8 cellular contexts compared by ENCODE assay signal in genomic region chr2:64525323-64525625, GRCh38. TPM values are rescaled to one million over a fixed set of nuclear protein-coding genes. Genes with fewer than 3 reads are reported as not detected.
A peak's percentile ranks its signal among the peaks of the same experiment; 100 is the strongest.
DNase-seq lines count a peak whose midpoint lies in the region; ATAC-seq and TF ChIP-seq lines count a peak whose summit lies in the region.

No MANE protein-coding gene starts in this region.

- H3K9me3 Mint-ChIP-seq in CD8-positive, alpha-beta memory T cell: no peaks in the 10 kb centered on the region
- H3K9me3 Mint-ChIP-seq in T-cell (no peaks in the 10 kb centered on the region), nephron progenitor cell (no peaks in the 10 kb centered on the region)

- peak in 1 of 5 donors; percentile 18 for DNase-seq in CD8-positive, alpha-beta memory T cell
- DNase-seq in T-cell (peak in 3 of 34 experiments; percentile 2 to 16 (median 7)), nephron progenitor cell (no peak), middle frontal gyrus (ENCODE audit: extremely low spot score, low spot score) (no peak), NCI-H524 (lab: John Stamatoyannopoulos, UW) (no peak), DMS79 treated with DMSO at 0.1 percent for 48 hours (lab: John Stamatoyannopoulos, UW) (no peak)

- no peaks in the 10 kb centered on the region for H3K9me3 ChIP-seq in CD8-positive, alpha-beta memory T cell (ENCODE audit: low read length)
- H3K9me3 ChIP-seq in HEK293 (ENCODE audit: control insufficient read depth, insufficient read depth, low read depth, low read length) (no peaks in the 10 kb centered on the region), ectodermal cell (ENCODE audit: control insufficient read depth, low read length) (no peaks in the 10 kb centered on the region)

- WGBS in ectodermal cell, 2 experiments: 11 to 14% methylated on average over 2 to 4 of the region's 4 CpGs

- POLR2A ChIA-PET in CD8-positive, alpha-beta memory T cell (lab: Charles Lee): interaction anchor here (1.9 kb wide), 1 partner anchor 128 kb away, joined by 11 read pairs; the partner anchor contains the start of gene SERTAD2
- POLR2A ChIA-PET in HEK293 (lab: Yijun Ruan, JAX): interaction anchor here (0.8 to 2.4 kb wide), 3 partner anchors 119 to 226 kb away, joined by 3 to 8 read pairs (median 5); no protein-coding TSS in a partner anchor
- POLR2A ChIA-PET in T-cell (lab: Charles Lee): interaction anchor here in 1 of 2 donors (0.6 to 1.0 kb wide), 3 partner anchors 12 to 71 kb away, joined by 3 to 10 read pairs (median 4); partner anchors contain the start of gene LGALSL

- peaks cover 48 to 56% (median 55%) of the 10 kb centered on the region in 3 donors for H3K4me1 Mint-ChIP-seq in CD8-positive, alpha-beta memory T cell
- peaks cover 49 to 55% (median 51%) of the 10 kb centered on the region in 3 donors for H3K4me1 Mint-ChIP-seq in T-cell
- H3K4me1 Mint-ChIP-seq in nephron progenitor cell: peaks cover 23% of the 10 kb centered on the region

- no peak for ATAC-seq in T-cell (replicated peaks in 1 of 4)

- CTCF ChIA-PET in CD8-positive, alpha-beta memory T cell (lab: Charles Lee): interaction anchor here (0.7 to 3.9 kb wide), 5 partner anchors 34 to 539 kb away, joined by 3 to 45 read pairs (median 5); partner anchors contain the start of gene SERTAD2
- CTCF ChIA-PET in HEK293 (lab: Yijun Ruan, JAX): interaction anchor here (0.5 to 2.2 kb wide), 2 partner anchors 37 to 131 kb away, joined by 3 to 8 read pairs; no protein-coding TSS in a partner anchor
- CTCF ChIA-PET in T-cell (lab: Charles Lee): interaction anchor here in 1 of 2 donors (0.8 to 2.4 kb wide), 4 partner anchors 9 to 128 kb away, joined by 4 to 8 read pairs (median 4); partner anchors contain the start of gene SERTAD2

- no peaks in the 10 kb centered on the region for H3K27me3 ChIP-seq in CD8-positive, alpha-beta memory T cell (ENCODE audit: insufficient read depth, low read length, poor library complexity, severe bottlenecking)
- H3K27me3 ChIP-seq in ectodermal cell (ENCODE audit: control insufficient read depth, insufficient read depth, low read length, poor library complexity, severe bottlenecking): peaks cover 6% of the 10 kb centered on the region

- peaks cover 33% of the 10 kb centered on the region for H3K4me1 ChIP-seq in CD8-positive, alpha-beta memory T cell (ENCODE audit: insufficient read depth, low read length)
- no peaks in the 10 kb centered on the region; the same call in 1 of the 2 replicates for H3K4me1 ChIP-seq in HEK293 (ENCODE audit: control insufficient read depth, insufficient read depth, low read length)
- H3K4me1 ChIP-seq in ectodermal cell (ENCODE audit: control insufficient read depth, insufficient read depth, low read length): no peaks in the 10 kb centered on the region

- H3K4me3 Mint-ChIP-seq in CD8-positive, alpha-beta memory T cell: peak overlapping the region; percentile 89 to 100 (median 98)
- peak overlapping the region; percentile 99 to 100 (median 99) for H3K4me3 Mint-ChIP-seq in T-cell
- H3K4me3 Mint-ChIP-seq in nephron progenitor cell: peak overlapping the region; percentile 99

- peak overlapping the region; percentile 84 to 99 (median 98) for H3K27ac Mint-ChIP-seq in CD8-positive, alpha-beta memory T cell
- H3K27ac Mint-ChIP-seq in T-cell (peak overlapping the region; percentile 97), nephron progenitor cell (peak overlapping the region; percentile 95)

- H3K27me3 Mint-ChIP-seq in CD8-positive, alpha-beta memory T cell: peaks cover 3% of the 10 kb centered on the region in 2 donors
- no peaks in the 10 kb centered on the region for H3K27me3 Mint-ChIP-seq in T-cell
- H3K27me3 Mint-ChIP-seq in nephron progenitor cell (ENCODE audit: low read depth, poor library complexity): peaks cover 12% of the 10 kb centered on the region

- no peaks in the 10 kb centered on the region for H3K36me3 ChIP-seq in CD8-positive, alpha-beta memory T cell (ENCODE audit: insufficient read depth, low read length)
- H3K36me3 ChIP-seq in HEK293 (ENCODE audit: control insufficient read depth in 2 of 2, insufficient read depth in 1 of 2, low read length in 2 of 2) (no peaks in the 10 kb centered on the region; a peak in 1 of 3 replicates), ectodermal cell (ENCODE audit: control insufficient read depth, insufficient read depth, low read length) (no peaks in the 10 kb centered on the region)

- peak overlapping the region; percentile 67 for H3K4me3 ChIP-seq in CD8-positive, alpha-beta memory T cell (ENCODE audit: low read length)
- H3K4me3 ChIP-seq in HEK293 (ENCODE audit: low read depth, low read length) (peak overlapping the region; percentile 99), ectodermal cell (ENCODE audit: insufficient read depth, low read depth, low read length) (peak overlapping the region; percentile 89)

- peak overlapping the region; percentile 77 for H3K27ac ChIP-seq in CD8-positive, alpha-beta memory T cell (ENCODE audit: low read depth, low read length)
- H3K27ac ChIP-seq in HEK293 (ENCODE audit: extremely low read depth, low read depth, low read length): peak overlapping the region; percentile 80
- no peak overlapping the region for H3K27ac ChIP-seq in ectodermal cell (ENCODE audit: insufficient read depth, low read depth, low read length, poor library complexity, severe bottlenecking)

- peaks cover 0 to 22% (median 0%) of the 10 kb centered on the region in 3 donors for H3K36me3 Mint-ChIP-seq in CD8-positive, alpha-beta memory T cell
- H3K36me3 Mint-ChIP-seq in T-cell: no peaks in the 10 kb centered on the region
- no peaks in the 10 kb centered on the region for H3K36me3 Mint-ChIP-seq in nephron progenitor cell (ENCODE audit: low read depth)

- TF ChIP-seq CTCF in HEK293 (tag by site-specific recombination; IDR thresholded peaks at IDR 0.05) (no peak), nephron progenitor cell (IDR thresholded peaks at IDR 0.05) (no peak)

TF ChIP-seq in HEK293, 187 proteins besides CTCF, POLR2A, EP300 and RAD21:
- no peak for TF ChIP-seq PATZ1 (tag by site-specific recombination; IDR thresholded peaks at IDR 0.05)
- TF ChIP-seq PRDM1 (tag by site-specific recombination; IDR thresholded peaks at IDR 0.05): peak; percentile 89
TF ChIP-seq in HEK293: peak in this region for 1.

RNA-seq across cellular contexts. Expression of gene AFTPH, which starts 1.1 kb away (rescaled TPM):
- 10 to 100 TPM; 41.4 to 44.2 TPM for total RNA-seq in CD8-positive, alpha-beta memory T cell
- 28.4 TPM for polyA plus RNA-seq in CD8-positive, alpha-beta memory T cell
- total RNA-seq in T-cell: 10 to 100 TPM; 33.4 to 42.5 (median 37.9) TPM
- 19.5 TPM for polyA plus RNA-seq in ectodermal cell (2013, experiment 1 of 4)
- polyA plus RNA-seq in ectodermal cell (2013, experiment 2 of 4): 19.3 TPM
- polyA plus RNA-seq in ectodermal cell (2013, experiment 3 of 4): 17.8 TPM
- polyA plus RNA-seq in ectodermal cell (2013, experiment 4 of 4): 19.0 TPM
